In the genomic region with DNA sequence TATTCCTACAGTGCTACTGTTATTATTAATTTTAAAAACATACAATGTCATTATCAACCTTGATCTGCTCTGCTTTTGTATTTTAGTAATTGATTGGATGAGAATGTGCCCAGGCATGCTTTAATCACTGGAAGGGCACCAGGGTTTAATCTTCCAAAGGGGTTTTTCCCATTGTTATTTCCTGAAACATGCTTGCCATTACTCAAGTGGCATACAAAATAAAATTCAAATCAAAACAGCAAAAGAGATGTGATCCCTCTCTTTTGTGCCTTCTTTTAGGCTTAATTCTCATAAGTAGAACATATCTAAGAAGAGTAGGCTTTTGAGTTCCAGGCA, we compare ENCODE assay signal across 22 cellular contexts.
"Had no signal": no experiment of that assay in that cellular context is flagged by ENCODE, and none has a peak within 500 bp of the region (broad histone marks: within the 10 kb centered on the region; RNA-seq: fewer than 3 reads in every experiment).

No MANE protein-coding gene starts in this region.

- H3K4me3 ChIP-seq: dorsolateral prefrontal cortex, esophagus muscularis mucosa, lung, psoas muscle, sigmoid colon, skin epidermis, upper lobe of left lung, vagina had no signal

- DNase-seq: cortex of kidney; dorsolateral prefrontal cortex; effector CD8-positive, alpha-beta T cell; foreskin keratinocyte; immature natural killer cell; left ventricle myocardium superior; mesendoderm; naive B cell; nephron progenitor cell; psoas muscle; retina; sigmoid colon; stimulated activated CD4-positive, alpha-beta T cell treated with anti-CD3 and anti-CD28 coated beads, Interleukin-2, amount 100 ng/mL, for 24 hours; stimulated activated CD4-positive, alpha-beta T cell treated with anti-CD3 and anti-CD28 coated beads, Interleukin-4, amount 100 ng/mL, for 4 hours; stimulated activated naive B cell treated with anti-CD40 and anti-IgM and Interleukin-4, amounts not matched to agents 10 μg/mL and 1 μg/mL and 100 μg/mL, for 72 hours; stimulated activated naive CD8-positive, alpha-beta T cell treated with anti-CD3 and anti-CD28 coated beads, Interleukin-15, amount 100 ng/mL, for 72 hours; upper lobe of left lung had no signal

- H3K36me3 Mint-ChIP-seq: immature natural killer cell; naive B cell; stimulated activated naive B cell treated with anti-CD40 and anti-IgM and Interleukin-4, amounts not matched to agents 10 μg/mL and 1 μg/mL and 100 μg/mL, for 72 hours had no signal

- H3K27ac ChIP-seq: dorsolateral prefrontal cortex, epithelial cell of prostate, esophagus muscularis mucosa, foreskin keratinocyte, psoas muscle, sigmoid colon, skin epidermis, upper lobe of left lung, vagina had no signal

- H3K27me3 ChIP-seq: dorsolateral prefrontal cortex, esophagus muscularis mucosa, foreskin keratinocyte, sigmoid colon, upper lobe of left lung, vagina had no signal

- H3K9me3 Mint-ChIP-seq: stimulated activated naive CD8-positive, alpha-beta T cell treated with anti-CD3 and anti-CD28 coated beads, Interleukin-15, amount 100 ng/mL, for 72 hours had no signal

- H3K4me1 Mint-ChIP-seq: immature natural killer cell; naive B cell; stimulated activated naive B cell treated with anti-CD40 and anti-IgM and Interleukin-4, amounts not matched to agents 10 μg/mL and 1 μg/mL and 100 μg/mL, for 72 hours; stimulated activated naive CD8-positive, alpha-beta T cell treated with anti-CD3 and anti-CD28 coated beads, Interleukin-15, amount 100 ng/mL, for 72 hours had no signal

- H3K27ac Mint-ChIP-seq: immature natural killer cell; nephron progenitor cell; stimulated activated naive B cell treated with anti-CD40 and anti-IgM and Interleukin-4, amounts not matched to agents 10 μg/mL and 1 μg/mL and 100 μg/mL, for 72 hours had no signal

- H3K36me3 ChIP-seq: esophagus muscularis mucosa, sigmoid colon, upper lobe of left lung, vagina had no signal

- H3K27me3 Mint-ChIP-seq: naive B cell; stimulated activated naive B cell treated with anti-CD40 and anti-IgM and Interleukin-4, amounts not matched to agents 10 μg/mL and 1 μg/mL and 100 μg/mL, for 72 hours; stimulated activated naive CD8-positive, alpha-beta T cell treated with anti-CD3 and anti-CD28 coated beads, Interleukin-15, amount 100 ng/mL, for 72 hours had no signal

- H3K4me3 Mint-ChIP-seq: immature natural killer cell; naive B cell; nephron progenitor cell; stimulated activated naive B cell treated with anti-CD40 and anti-IgM and Interleukin-4, amounts not matched to agents 10 μg/mL and 1 μg/mL and 100 μg/mL, for 72 hours; stimulated activated naive CD8-positive, alpha-beta T cell treated with anti-CD3 and anti-CD28 coated beads, Interleukin-15, amount 100 ng/mL, for 72 hours had no signal

- ATAC-seq: foreskin keratinocyte; left ventricle myocardium superior; psoas muscle; stimulated activated naive B cell treated with anti-CD40 and anti-IgM and Interleukin-4, amounts not matched to agents 10 μg/mL and 1 μg/mL and 100 μg/mL, for 72 hours; stimulated activated naive CD8-positive, alpha-beta T cell treated with anti-CD3 and anti-CD28 coated beads, Interleukin-15, amount 100 ng/mL, for 72 hours had no signal

- H3K4me1 ChIP-seq: foreskin keratinocyte, upper lobe of left lung had no signal

- H3K9me3 ChIP-seq: esophagus muscularis mucosa, psoas muscle, sigmoid colon, upper lobe of left lung, vagina had no signal
